ENCODE assay signal across 24 cellular contexts in the genomic region with DNA sequence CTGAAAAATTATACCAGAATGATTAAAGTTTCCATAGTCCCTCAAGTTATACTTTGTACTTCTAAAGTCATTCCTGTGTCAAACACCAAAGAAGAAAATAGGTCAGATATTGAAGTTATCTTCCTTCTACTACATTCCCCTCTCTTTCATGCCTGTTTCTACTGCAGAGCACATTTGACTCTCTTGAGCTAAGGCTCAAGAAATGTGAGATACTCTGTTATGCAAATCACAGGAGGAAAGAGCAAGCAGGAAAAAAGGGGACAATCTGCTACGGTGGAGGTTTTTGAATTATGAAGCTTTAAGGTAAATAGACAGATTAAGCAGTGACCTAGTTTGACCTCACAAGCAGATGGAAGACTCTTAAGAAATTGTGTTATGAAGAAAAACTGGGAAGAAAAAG.
"Had no signal": no experiment of that assay in that cellular context is flagged by ENCODE, and none has a peak within 500 bp of the region (broad histone marks: within the 10 kb centered on the region; RNA-seq: fewer than 3 reads in every experiment).

No MANE protein-coding gene starts in this region.

- H3K27me3 Mint-ChIP-seq: memory B cell; stimulated activated naive B cell treated with anti-CD40 and anti-IgM and Interleukin-4, amounts not matched to agents 10 μg/mL and 1 μg/mL and 100 μg/mL, for 72 hours had no signal

- H3K9me3 Mint-ChIP-seq: immature natural killer cell; natural killer cell treated with Interleukin-12 subunit alpha and Interleukin-12 subunit beta and Interleukin-15 and Interleukin-18, amount 100 ng/mL, for 72 hours; neural progenitor cell; stimulated activated naive B cell treated with anti-CD40 and anti-IgM and Interleukin-4, amounts not matched to agents 10 μg/mL and 1 μg/mL and 100 μg/mL, for 72 hours; stimulated activated naive CD8-positive, alpha-beta T cell treated with anti-CD3 and anti-CD28 coated beads, Interleukin-15, amount 100 ng/mL, for 72 hours had no signal

- H3K9ac ChIP-seq: neural progenitor cell had no signal

- H3K4me3 Mint-ChIP-seq: immature natural killer cell; memory B cell; natural killer cell treated with Interleukin-12 subunit alpha and Interleukin-12 subunit beta and Interleukin-15 and Interleukin-18, amount 100 ng/mL, for 72 hours; neural progenitor cell; stimulated activated naive B cell treated with anti-CD40 and anti-IgM and Interleukin-4, amounts not matched to agents 10 μg/mL and 1 μg/mL and 100 μg/mL, for 72 hours; stimulated activated naive CD8-positive, alpha-beta T cell treated with anti-CD3 and anti-CD28 coated beads, Interleukin-15, amount 100 ng/mL, for 72 hours had no signal

- H2AFZ ChIP-seq: neural progenitor cell had no signal

- ATAC-seq: gastroesophageal sphincter; lower lobe of right lung; natural killer cell treated with Interleukin-12 subunit alpha and Interleukin-12 subunit beta and Interleukin-15 and Interleukin-18, amount 100 ng/mL, for 72 hours; stimulated activated naive B cell treated with anti-CD40 and anti-IgM and Interleukin-4, amounts not matched to agents 10 μg/mL and 1 μg/mL and 100 μg/mL, for 72 hours; stimulated activated naive CD8-positive, alpha-beta T cell treated with anti-CD3 and anti-CD28 coated beads, Interleukin-15, amount 100 ng/mL, for 72 hours; upper lobe of right lung had no signal

- H3K4me1 ChIP-seq: lower lobe of right lung, neural progenitor cell, sigmoid colon had no signal

- H3K27me3 ChIP-seq: esophagus squamous epithelium, gastroesophageal sphincter, neural progenitor cell, ovary, right atrium auricular region, sigmoid colon, testis, tibial nerve, upper lobe of right lung had no signal

- H3K4me3 ChIP-seq: esophagus squamous epithelium, gastroesophageal sphincter, left ventricle myocardium inferior, lower lobe of right lung, neural progenitor cell, ovary, right atrium auricular region, sigmoid colon, skin epidermis, testis, tibial nerve, upper lobe of right lung had no signal

- H3K36me3 ChIP-seq: esophagus squamous epithelium, gastroesophageal sphincter, left ventricle myocardium inferior, lower lobe of right lung, neural progenitor cell, ovary, right atrium auricular region, sigmoid colon, tibial nerve, upper lobe of right lung had no signal

- H3K36me3 Mint-ChIP-seq: immature natural killer cell; memory B cell; natural killer cell treated with Interleukin-12 subunit alpha and Interleukin-12 subunit beta and Interleukin-15 and Interleukin-18, amount 100 ng/mL, for 72 hours; neural progenitor cell; stimulated activated naive B cell treated with anti-CD40 and anti-IgM and Interleukin-4, amounts not matched to agents 10 μg/mL and 1 μg/mL and 100 μg/mL, for 72 hours had no signal

- H3K27ac Mint-ChIP-seq: immature natural killer cell; memory B cell; natural killer cell treated with Interleukin-12 subunit alpha and Interleukin-12 subunit beta and Interleukin-15 and Interleukin-18, amount 100 ng/mL, for 72 hours; neural progenitor cell; stimulated activated naive B cell treated with anti-CD40 and anti-IgM and Interleukin-4, amounts not matched to agents 10 μg/mL and 1 μg/mL and 100 μg/mL, for 72 hours; stimulated activated naive CD8-positive, alpha-beta T cell treated with anti-CD3 and anti-CD28 coated beads, Interleukin-15, amount 100 ng/mL, for 72 hours had no signal

- H3K9me3 ChIP-seq: esophagus squamous epithelium, gastroesophageal sphincter, left ventricle myocardium inferior, lower lobe of right lung, ovary, right atrium auricular region, sigmoid colon, testis, tibial nerve, upper lobe of right lung had no signal

- DNase-seq: dermis blood vessel endothelial cell; esophagus squamous epithelium; foreskin fibroblast; glutamatergic neuron; immature natural killer cell; left ventricle myocardium inferior; lower lobe of right lung; midbrain; nucleus accumbens; ovary; sigmoid colon; stimulated activated CD4-positive, alpha-beta T cell treated with anti-CD3 and anti-CD28 coated beads, Interleukin-2, amount 100 ng/mL, for 24 hours; stimulated activated CD4-positive, alpha-beta T cell treated with anti-CD3 and anti-CD28 coated beads, Interleukin-4, amount 100 ng/mL, for 4 hours; stimulated activated naive B cell treated with anti-CD40 and anti-IgM and Interleukin-4, amounts not matched to agents 10 μg/mL and 1 μg/mL and 100 μg/mL, for 72 hours; stimulated activated naive CD8-positive, alpha-beta T cell treated with anti-CD3 and anti-CD28 coated beads, Interleukin-15, amount 100 ng/mL, for 72 hours; testis; upper lobe of right lung had no signal

- H3K4me2 ChIP-seq: neural progenitor cell had no signal

- H3K27ac ChIP-seq: esophagus squamous epithelium, gastroesophageal sphincter, left ventricle myocardium inferior, lower lobe of right lung, neural progenitor cell, ovary, right atrium auricular region, sigmoid colon, skin epidermis, testis, tibial nerve, upper lobe of right lung had no signal
